Comparison of ENCODE assay signal across 22 cellular contexts in the genomic region with DNA sequence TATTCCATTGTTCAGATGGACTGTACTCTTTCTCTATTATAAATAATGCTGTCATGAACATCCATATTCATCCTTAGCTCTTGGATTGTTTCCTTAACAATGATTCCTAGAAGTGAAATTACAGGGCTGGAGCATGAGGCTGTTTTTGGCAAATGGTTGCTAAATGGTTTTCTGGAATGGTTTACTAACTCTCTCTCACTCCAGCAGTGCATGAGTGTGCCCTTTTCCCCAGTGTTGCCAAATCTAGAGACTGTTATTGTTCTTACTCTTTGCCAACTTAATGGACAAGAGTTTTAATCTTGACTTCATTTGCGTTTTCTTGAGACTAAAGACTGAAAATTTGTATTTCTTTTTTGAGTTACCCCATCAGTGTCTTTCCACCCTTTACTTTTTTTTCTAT.
"Had no signal": no experiment of that assay in that cellular context is flagged by ENCODE, and none has a peak within 500 bp of the region (broad histone marks: within the 10 kb centered on the region; RNA-seq: fewer than 3 reads in every experiment).

No MANE protein-coding gene starts in this region.

- DNase-seq: colonic mucosa; effector CD8-positive, alpha-beta T cell; endodermal cell; left cardiac atrium; left lung; mesendoderm; midbrain; naive thymus-derived CD4-positive, alpha-beta T cell; stimulated activated CD4-positive, alpha-beta T cell treated with anti-CD3 and anti-CD28 coated beads, Interleukin-12 subunit alpha, Interleukin-12 subunit beta, amount 100 ng/mL, for 4 hours; stimulated activated CD4-positive, alpha-beta T cell treated with anti-CD3 and anti-CD28 coated beads, Interleukin-1b, Interleukin-23, amount 100 ng/mL, for 48 hours; stimulated activated CD4-positive, alpha-beta T cell treated with anti-CD3 and anti-CD28 coated beads, Interleukin-4, amount 100 ng/mL, for 1 hour; stimulated activated CD8-positive, alpha-beta memory T cell treated with anti-CD3 and anti-CD28 coated beads, Interleukin-4, amount 100 ng/mL, for 48 hours; stimulated activated naive CD4-positive, alpha-beta T cell; stimulated activated naive CD8-positive, alpha-beta T cell treated with anti-CD3 and anti-CD28 coated beads, Interleukin-15, amount 100 ng/mL, for 72 hours; thyroid gland had no signal

- H3K9me3 ChIP-seq: colonic mucosa, left lung, right atrium auricular region, thyroid gland had no signal

- H3K27me3 ChIP-seq: colonic mucosa, left lung, neural progenitor cell, right atrium auricular region, thyroid gland had no signal

- H3K4me1 ChIP-seq: colonic mucosa, left lung, parathyroid adenoma, right atrium auricular region, thyroid gland had no signal

- FAIRE-seq: frontal cortex, islet of Langerhans had no signal

- H3K36me3 ChIP-seq: colonic mucosa, left lung, neural progenitor cell, right atrium auricular region, thyroid gland had no signal

- H3K4me3 ChIP-seq: colonic mucosa, left lung, neural progenitor cell, right atrium auricular region, smooth muscle cell, thyroid gland had no signal

- H3K27ac ChIP-seq: colonic mucosa, epithelial cell of prostate, left lung, neural progenitor cell, parathyroid adenoma, right atrium auricular region, thyroid gland had no signal
